15 cellular contexts compared by ENCODE assay signal in genomic region chr14:68574906-68575305, GRCh38.
A peak's percentile ranks its signal among the peaks of the same experiment; 100 is the strongest.
DNase-seq lines count a peak whose midpoint lies in the region; ATAC-seq and TF ChIP-seq lines count a peak whose summit lies in the region.
"Had no signal": no experiment of that assay in that cellular context is flagged by ENCODE, and none has a peak within 500 bp of the region (broad histone marks: within the 10 kb centered on the region; RNA-seq: fewer than 3 reads in every experiment).

No MANE protein-coding gene starts in this region.

- ATAC-seq in HG03342 (IDR thresholded peaks at IDR 0.05; ENCODE audit: unreplicated experiment): no peak
- ATAC-seq: activated T-cell treated with anti-CD3 and anti-CD28 coated beads, Interleukin-2, amount 50 U/mL, for 4 hours; left lobe of liver had no signal

- peaks cover 60% of the 10 kb centered on the region for H3K4me1 Mint-ChIP-seq in nephron

- H3K4me3 Mint-ChIP-seq in nephron: no peak overlapping the region
- H3K4me3 Mint-ChIP-seq: activated T-cell treated with anti-CD3 and anti-CD28 coated beads, Interleukin-2, amount 50 U/mL, for 4 hours; neural crest cell had no signal

- TF ChIP-seq CTCF in astrocyte of the spinal cord (IDR thresholded peaks at IDR 0.05; ENCODE audit: low read depth, low read length) (no peak), nephron (IDR thresholded peaks at IDR 0.05; ENCODE audit: unreplicated experiment in 3 of 3) (no peak)

- peaks cover 8% of the 10 kb centered on the region for H3K36me3 Mint-ChIP-seq in nephron (ENCODE audit: low read depth)

- no peak overlapping the region for H3K4me3 ChIP-seq in astrocyte of the spinal cord (ENCODE audit: low read depth, low read length)

- DNase-seq in Daoy (ENCODE audit: low read depth): peak; percentile 68
- DNase-seq in M059J (ENCODE audit: low read depth): peak; percentile 77
- peak; percentile 48 for DNase-seq in astrocyte of the spinal cord (ENCODE audit: low read depth, low spot score)
- DNase-seq in Ammon's horn (ENCODE audit: low spot score): no peak
- no peak for DNase-seq in LoVo (ENCODE audit: low spot score)
- DNase-seq: activated CD4-positive, alpha-beta T cell treated with anti-CD3 and anti-CD28 coated beads for 1 hour; activated T-cell treated with anti-CD3 and anti-CD28 coated beads, Interleukin-2, amount 50 U/mL, for 4 hours; COR-L47; effector CD4-positive, alpha-beta T cell; head of caudate nucleus; NCI-H187 treated with DMSO at 0.1 percent for 48 hours had no signal

- in situ Hi-C loops in astrocyte of the spinal cord (cut with HindIII; ENCODE audit: low sequenced_read_pairs): no loop called here

- no peaks in the 10 kb centered on the region for H3K27me3 Mint-ChIP-seq in nephron (ENCODE audit: low read depth)

- peaks cover 4% of the 10 kb centered on the region for H3K9me3 Mint-ChIP-seq in nephron
- H3K9me3 Mint-ChIP-seq: activated T-cell treated with anti-CD3 and anti-CD28 coated beads, Interleukin-2, amount 50 U/mL, for 4 hours had no signal

- peak overlapping the region in 2 of 3 experiments; percentile 20 to 66 for H3K27ac Mint-ChIP-seq in nephron

Comparison
In these comparisons a context has a peak if more than half of its experiments do, and no peak if none do; other contexts are left out.
1. DNase-seq: peak in Daoy (single experiment), M059J (single experiment) and astrocyte of the spinal cord (single experiment); none in Ammon's horn (single experiment) and LoVo (single experiment).